ENCODE assay signal across 11 cellular contexts in genomic region chr17:5619088-5619740, GRCh38. TPM values are rescaled to one million over a fixed set of nuclear protein-coding genes. Genes with fewer than 3 reads are reported as not detected.
A peak's percentile ranks its signal among the peaks of the same experiment; 100 is the strongest.
DNase-seq lines count a peak whose midpoint lies in the region; FAIRE-seq and TF ChIP-seq lines count a peak whose summit lies in the region.
"Had no signal": no experiment of that assay in that cellular context is flagged by ENCODE, and none has a peak within 500 bp of the region (broad histone marks: within the 10 kb centered on the region; RNA-seq: fewer than 3 reads in every experiment).

No MANE protein-coding gene starts in this region.

- no peak for TF ChIP-seq CTCF in chondrocyte (IDR thresholded peaks at IDR 0.05)

- H3K27ac Mint-ChIP-seq in chondrocyte (ENCODE audit: unreplicated experiment), result no peak overlapping the region

- H3K9me3 Mint-ChIP-seq in chondrocyte (ENCODE audit: low read depth), result no peaks in the 10 kb centered on the region
- H3K9me3 Mint-ChIP-seq: stimulated activated naive CD8-positive, alpha-beta T cell treated with anti-CD3 and anti-CD28 coated beads, Interleukin-15, amount 100 ng/mL, for 72 hours had no signal

- H3K27me3 Mint-ChIP-seq in chondrocyte (ENCODE audit: low read depth), result peaks cover 32% of the 10 kb centered on the region

- H3K4me3 Mint-ChIP-seq in chondrocyte (ENCODE audit: unreplicated experiment), result no peak overlapping the region

- FAIRE-seq in urothelium cell line (lab: Jason Lieb, UNC), result no peak

- no peaks in the 10 kb centered on the region for H3K4me1 Mint-ChIP-seq in chondrocyte (ENCODE audit: low read depth)
- H3K4me1 Mint-ChIP-seq: stimulated activated naive CD8-positive, alpha-beta T cell treated with anti-CD3 and anti-CD28 coated beads, Interleukin-15, amount 100 ng/mL, for 72 hours had no signal

- DNase-seq in NCI-H510A treated with DMSO at 0.1 percent for 48 hours (lab: John Stamatoyannopoulos, UW) (peak; percentile 100), NCI-H510A (lab: John Stamatoyannopoulos, UW) (no peak), DMS153 treated with DMSO at 0.1 percent for 48 hours (lab: John Stamatoyannopoulos, UW; ENCODE audit: unreplicated experiment) (peak; percentile 100), LoVo (ENCODE audit: low spot score) (peak; percentile 65), RPMI8226 (peak; percentile 35), chondrocyte (ENCODE audit: low spot score) (no peak), epidermal melanocyte (ENCODE audit: insufficient read length, low spot score) (no peak), urothelium cell line (ENCODE audit: low spot score) (no peak)
- DNase-seq: foreskin fibroblast, GDM1 had no signal

- no peaks in the 10 kb centered on the region for H3K36me3 Mint-ChIP-seq in chondrocyte (ENCODE audit: low read depth)

RNA-seq across cellular contexts. Expression of gene NLRP1, which starts 34.9 kb away (rescaled TPM):
- 24.7 to 37.2 TPM (median 24.8 TPM) in 3 replicates for total RNA-seq in chondrocyte

Comparison
In these comparisons a context has a peak if more than half of its experiments do, and no peak if none do; other contexts are left out.
1. DNase-seq: peak in NCI-H510A treated with DMSO at 0.1 percent for 48 hours (single experiment), DMS153 treated with DMSO at 0.1 percent for 48 hours (single experiment), LoVo (single experiment) and RPMI8226 (single experiment); none in NCI-H510A (single experiment), chondrocyte (single experiment), epidermal melanocyte (single experiment) and urothelium cell line (single experiment).